10 cellular contexts compared by ENCODE assay signal in genomic region chr21:40049031-40049958, GRCh38.
A peak's percentile ranks its signal among the peaks of the same experiment; 100 is the strongest.
DNase-seq lines count a peak whose midpoint lies in the region; ATAC-seq lines count a peak whose summit lies in the region.
"Had no signal": no experiment of that assay in that cellular context is flagged by ENCODE, and none has a peak within 500 bp of the region (broad histone marks: within the 10 kb centered on the region; RNA-seq: fewer than 3 reads in every experiment).

No MANE protein-coding gene starts in this region.

- H3K36me3 Mint-ChIP-seq in stimulated activated effector memory CD8-positive, alpha-beta T cell treated with anti-CD3 and anti-CD28 coated beads, Interleukin-12 subunit alpha, Interleukin-12 subunit beta, amount 100 ng/mL, for 72 hours, result no peaks in the 10 kb centered on the region

- peaks cover 2% of the 10 kb centered on the region for H3K9me3 Mint-ChIP-seq in stimulated activated effector memory CD8-positive, alpha-beta T cell treated with anti-CD3 and anti-CD28 coated beads, Interleukin-12 subunit alpha, Interleukin-12 subunit beta, amount 100 ng/mL, for 72 hours

- no peak overlapping the region for H3K4me3 Mint-ChIP-seq in stimulated activated effector memory CD8-positive, alpha-beta T cell treated with anti-CD3 and anti-CD28 coated beads, Interleukin-12 subunit alpha, Interleukin-12 subunit beta, amount 100 ng/mL, for 72 hours

- ATAC-seq in stimulated activated effector memory CD8-positive, alpha-beta T cell treated with anti-CD3 and anti-CD28 coated beads, Interleukin-12 subunit alpha, Interleukin-12 subunit beta, amount 100 ng/mL, for 72 hours, result no peak
- no peak for ATAC-seq in HG02642 (IDR thresholded peaks at IDR 0.05; ENCODE audit: poor library complexity, unreplicated experiment)
- ATAC-seq in GM18498 (IDR thresholded peaks at IDR 0.05; ENCODE audit: unreplicated experiment), result no peak

- no peaks in the 10 kb centered on the region for H3K4me1 Mint-ChIP-seq in stimulated activated effector memory CD8-positive, alpha-beta T cell treated with anti-CD3 and anti-CD28 coated beads, Interleukin-12 subunit alpha, Interleukin-12 subunit beta, amount 100 ng/mL, for 72 hours

- peak; percentile 48 for DNase-seq in DMS153 (lab: John Stamatoyannopoulos, UW)
- no peak for DNase-seq in DMS153 treated with DMSO at 0.1 percent for 48 hours (lab: John Stamatoyannopoulos, UW; ENCODE audit: unreplicated experiment)
- peak; percentile 87 for DNase-seq in NCI-H345 (lab: John Stamatoyannopoulos, UW)
- DNase-seq in dedifferentiated amniotic fluid mesenchymal stem cell (ENCODE audit: extremely low spot score), result peak; percentile 57
- no peak for DNase-seq in stimulated activated effector memory CD8-positive, alpha-beta T cell treated with anti-CD3 and anti-CD28 coated beads, Interleukin-12 subunit alpha, Interleukin-12 subunit beta, amount 100 ng/mL, for 72 hours (ENCODE audit: low spot score in 2 of 2)
- DNase-seq in cerebellar nuclear complex (lab: John Stamatoyannopoulos, UW), result no peak
- DNase-seq: activated gamma-delta T cell, testis had no signal

- peak overlapping the region; percentile 70 for H3K27ac Mint-ChIP-seq in stimulated activated effector memory CD8-positive, alpha-beta T cell treated with anti-CD3 and anti-CD28 coated beads, Interleukin-12 subunit alpha, Interleukin-12 subunit beta, amount 100 ng/mL, for 72 hours

Comparison
In these comparisons a context has a peak if more than half of its experiments do, and no peak if none do; other contexts are left out.
1. DNase-seq: peak in DMS153 (single experiment), NCI-H345 (single experiment) and dedifferentiated amniotic fluid mesenchymal stem cell (single experiment); none in DMS153 treated with DMSO at 0.1 percent for 48 hours (single experiment), stimulated activated effector memory CD8-positive, alpha-beta T cell treated with anti-CD3 and anti-CD28 coated beads, Interleukin-12 subunit alpha, Interleukin-12 subunit beta, amount 100 ng/mL, for 72 hours (0 of 2) and cerebellar nuclear complex (0 of 2).